Comparison of ENCODE assay signal across 1 cellular context in genomic region chr2:71008342-71008741, GRCh38.
TF ChIP-seq lines count a peak whose summit lies in the region.

No MANE protein-coding gene starts in this region.

TF ChIP-seq in GM12878, 131 proteins besides CTCF, POLR2A, EP300 and RAD21:
- TF ChIP-seq TCF3 (IDR thresholded peaks at IDR 0.05; ENCODE audit: borderline replicate concordance, insufficient read depth, low read depth, low read length) = 0 out of 2 replicates have a peak, but pooled peaks have one; percentile 39
- peak; percentile 91 for TF ChIP-seq BCL3 (IDR thresholded peaks at IDR 0.05; ENCODE audit: borderline replicate concordance, insufficient read depth, low read depth, low read length, poor library complexity, severe bottlenecking)
- TF ChIP-seq MTA3 (IDR thresholded peaks at IDR 0.05; ENCODE audit: borderline replicate concordance, low read length) = no peak
